ENCODE assay signal across 8 cellular contexts in the genomic region with DNA sequence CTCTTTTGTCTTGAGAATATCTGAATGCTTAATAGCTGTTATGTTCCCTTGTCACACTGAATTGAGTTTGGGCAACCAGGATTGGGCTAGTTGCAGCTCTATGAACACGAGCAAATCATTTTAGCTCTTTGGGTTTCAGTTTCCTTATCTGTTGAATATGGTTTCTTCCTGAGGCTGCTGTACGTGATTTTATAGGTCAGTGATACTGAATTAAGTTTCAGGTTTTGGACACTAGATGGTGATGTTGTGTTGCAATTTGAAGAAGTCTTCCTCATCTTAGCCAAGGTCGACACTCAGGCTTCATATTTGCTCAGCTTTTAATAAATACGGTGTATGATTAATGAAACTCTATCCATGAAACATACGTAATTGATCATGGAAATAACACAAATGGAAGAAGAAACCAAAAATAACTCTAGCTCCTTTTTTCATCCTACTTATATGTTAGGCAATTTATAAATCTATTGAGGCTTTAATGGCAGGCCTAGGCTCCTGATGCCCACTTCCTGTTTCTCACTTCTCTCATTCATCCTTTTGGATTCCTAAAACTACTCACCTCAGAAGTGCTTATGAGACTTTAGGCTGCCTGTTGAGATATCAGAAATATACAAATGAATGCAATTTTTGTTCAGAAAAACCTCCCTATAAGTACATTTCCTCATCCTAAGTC.
A peak's percentile ranks its signal among the peaks of the same experiment; 100 is the strongest.
DNase-seq lines count a peak whose midpoint lies in the region; ATAC-seq and TF ChIP-seq lines count a peak whose summit lies in the region.

No MANE protein-coding gene starts in this region.

- H3K9me2 ChIP-seq in SK-N-SH, result no peaks in the 10 kb centered on the region

- no peaks in the 10 kb centered on the region for H3K4me1 ChIP-seq in SK-N-SH (ENCODE audit: control insufficient read depth in 1 of 2, insufficient read depth in 2 of 2, low read depth in 1 of 2, low read length in 1 of 2)

- ATAC-seq in GM18517 (IDR thresholded peaks at IDR 0.05; ENCODE audit: unreplicated experiment), result peak; percentile 99
- peak; percentile 98 for ATAC-seq in HG02884 (IDR thresholded peaks at IDR 0.05; ENCODE audit: unreplicated experiment)

- POLR2A ChIA-PET in SK-N-SH (lab: Yijun Ruan, JAX), result no interaction called here

- no peak for TF ChIP-seq EP300 in SK-N-SH (IDR thresholded peaks at IDR 0.05; ENCODE audit: borderline replicate concordance in 1 of 2, low read depth in 1 of 2, low read length in 1 of 2)

- no peak overlapping the region; the same call in 1 of the 2 replicates for H3K4me2 ChIP-seq in SK-N-SH

- H3K27ac Mint-ChIP-seq in osteocyte (ENCODE audit: unreplicated experiment), result no peak overlapping the region

- H3K9ac ChIP-seq in SK-N-SH, result no peak overlapping the region

- peak overlapping the region; percentile 10; the same call in 1 of the 2 replicates for H2AFZ ChIP-seq in SK-N-SH (ENCODE audit: low read depth)

- WGBS in SK-N-SH (ENCODE audit: low lambda C conversion rate), result 29% methylated on average over 5 of the region's 5 CpGs

- no peaks in the 10 kb centered on the region for H3K9me3 Mint-ChIP-seq in osteocyte (ENCODE audit: unreplicated experiment)

- TF ChIP-seq CTCF in C4-2B (conservative IDR thresholded peaks at IDR 0.05) (peak; percentile 30), SK-N-SH (IDR thresholded peaks at IDR 0.05) (peak; percentile 70), fibroblast of mammary gland (conservative IDR thresholded peaks at IDR 0.05; ENCODE audit: control insufficient read depth, insufficient read depth, low read depth, low read length) (peak; percentile 42), osteocyte (IDR thresholded peaks at IDR 0.05) (peak; percentile 79)

- H3K9me3 ChIP-seq in SK-N-SH, result no peaks in the 10 kb centered on the region

- H3K36me3 Mint-ChIP-seq in osteocyte (ENCODE audit: unreplicated experiment), result no peaks in the 10 kb centered on the region

- CTCF ChIA-PET in SK-N-SH (lab: Yijun Ruan, JAX), result interaction anchor here (0.6 to 2.0 kb wide), 15 partner anchors 8 to 140 kb away, joined by 3 to 12 read pairs (median 3); no protein-coding TSS in a partner anchor

- H3K4me3 ChIP-seq in SK-N-SH (ENCODE audit: low read depth in 2 of 2, low read length in 1 of 2) (peak overlapping the region; percentile 22 to 25; a peak in 1 of 4 replicates), fibroblast of mammary gland (ENCODE audit: control insufficient read depth, low read depth, low read length) (no peak overlapping the region)

- no peaks in the 10 kb centered on the region for H3K27me3 Mint-ChIP-seq in osteocyte (ENCODE audit: unreplicated experiment)

- TF ChIP-seq RAD21 in SK-N-SH (IDR thresholded peaks at IDR 0.05; ENCODE audit: low read length), result peak; percentile 72

- H3K36me3 ChIP-seq in SK-N-SH (replicated peaks in 1 of 2; ENCODE audit: control insufficient read depth in 1 of 2, insufficient read depth in 2 of 2, low read length in 1 of 2), result no peaks in the 10 kb centered on the region

- peaks cover 15% of the 10 kb centered on the region for H3K4me1 Mint-ChIP-seq in osteocyte (ENCODE audit: unreplicated experiment)

- no peaks in the 10 kb centered on the region for H3K79me2 ChIP-seq in SK-N-SH (ENCODE audit: insufficient read depth)

- DNase-seq in NCI-H1417 (lab: John Stamatoyannopoulos, UW) (peak; percentile 39 to 89 (median 54)), SK-N-SH (peak; percentile 45), fibroblast of mammary gland (ENCODE audit: low read depth) (peak; percentile 56), osteocyte (ENCODE audit: extremely low spot score, unreplicated experiment) (no peak)
- DNase-seq in activated CD4-positive, alpha-beta T cell treated with anti-CD3 and anti-CD28 coated beads for 1 hour, result no peak

- no peak overlapping the region for H3K27ac ChIP-seq in C4-2B
- H3K27ac ChIP-seq in SK-N-SH (ENCODE audit: low read depth in 2 of 2, low read length in 1 of 2), result no peak overlapping the region

- no peaks in the 10 kb centered on the region for H3F3A ChIP-seq in SK-N-SH (replicated peaks; ENCODE audit: insufficient read depth)

- H4K20me1 ChIP-seq in SK-N-SH (ENCODE audit: insufficient read depth), result no peaks in the 10 kb centered on the region

- H3K27me3 ChIP-seq in SK-N-SH (ENCODE audit: insufficient read depth), result 0 out of 2 replicates have a peak, but pooled peaks cover 5% of the 10 kb centered on the region

- no peak overlapping the region for H3K4me3 Mint-ChIP-seq in osteocyte (ENCODE audit: unreplicated experiment)

TF ChIP-seq in SK-N-SH, 30 proteins besides CTCF, POLR2A, EP300 and RAD21:
- TF ChIP-seq SMC3 (IDR thresholded peaks at IDR 0.05; ENCODE audit: low read depth, low read length) (peak; percentile 42), EZH2phosphoT487 (IDR thresholded peaks at IDR 0.05; ENCODE audit: borderline replicate concordance, low read depth) (no peak)

Comparison
In these comparisons a context has a peak if more than half of its experiments do, and no peak if none do; other contexts are left out.
1. DNase-seq: peak in NCI-H1417 (3 of 3), SK-N-SH (single experiment) and fibroblast of mammary gland (single experiment); none in osteocyte (single experiment) and activated CD4-positive, alpha-beta T cell treated with anti-CD3 and anti-CD28 coated beads for 1 hour (single experiment).
2. Peak in every context shown above with its lines, with median percentiles within 50 percentile points of each other: CTCF ChIP-seq.